Comparison of ENCODE assay signal across 20 cellular contexts in the genomic region with DNA sequence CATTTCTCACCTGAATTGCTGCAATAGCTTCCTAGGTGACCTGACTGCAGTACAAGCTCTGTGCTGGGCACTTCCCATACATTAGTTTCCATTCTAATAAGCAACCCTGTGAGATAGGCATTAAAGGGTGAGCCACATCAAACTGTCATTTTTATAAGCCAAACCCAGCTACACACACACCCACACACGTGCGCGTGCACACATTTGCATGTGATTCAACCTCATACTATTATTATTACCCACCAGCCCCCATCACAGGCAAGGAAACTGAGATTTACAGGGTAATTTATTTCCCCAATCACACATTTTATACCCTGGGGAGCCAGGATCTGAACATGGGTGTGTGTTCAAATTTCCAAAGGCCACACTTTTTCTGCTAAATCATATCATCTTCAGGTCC.
DNase-seq lines count a peak whose midpoint lies in the region; ATAC-seq and TF ChIP-seq lines count a peak whose summit lies in the region.
"Had no signal": no experiment of that assay in that cellular context is flagged by ENCODE, and none has a peak within 500 bp of the region (broad histone marks: within the 10 kb centered on the region; RNA-seq: fewer than 3 reads in every experiment).

No MANE protein-coding gene starts in this region.

- H3K4me3 ChIP-seq in DOHH2 (ENCODE audit: low read length), result peak overlapping the region; percentile 20

- H3K27me3 ChIP-seq in DOHH2 (ENCODE audit: control insufficient read depth, low read length), result no peaks in the 10 kb centered on the region

- intact Hi-C loops in activated CD8-positive, alpha-beta T cell treated with anti-CD3 and anti-CD28 coated beads for 36 hours (cut with micrococcal nuclease), result no loop called here

- H4K20me1 ChIP-seq in DOHH2 (ENCODE audit: control insufficient read depth, insufficient read depth, low read depth, low read length), result no peaks in the 10 kb centered on the region

- H3K4me2 ChIP-seq in DOHH2 (ENCODE audit: low read length), result peak overlapping the region; percentile 30

- POLR2A ChIA-PET in activated CD8-positive, alpha-beta T cell treated with anti-CD3 and anti-CD28 coated beads for 36 hours (lab: Charles Lee), result no interaction called here

- H3K4me1 ChIP-seq in DOHH2 (ENCODE audit: control insufficient read depth, low read length), result peaks cover 14% of the 10 kb centered on the region

- no peaks in the 10 kb centered on the region for H3K9me3 ChIP-seq in DOHH2 (ENCODE audit: control insufficient read depth, insufficient read depth, low read length)

- no peak overlapping the region for H3K27ac ChIP-seq in DOHH2 (ENCODE audit: low read depth, low read length)
- H3K27ac ChIP-seq: C4-2B had no signal

- peaks cover 6% of the 10 kb centered on the region for H3K4me1 Mint-ChIP-seq in activated CD8-positive, alpha-beta T cell treated with anti-CD3 and anti-CD28 coated beads for 36 hours (ENCODE audit: low read depth)
- H3K4me1 Mint-ChIP-seq: CD8-positive, alpha-beta memory T cell; IgD-negative memory B cell had no signal

- H3K9me2 ChIP-seq in DOHH2 (replicated peaks; ENCODE audit: control insufficient read depth, low read length), result no peaks in the 10 kb centered on the region

- H3K36me3 ChIP-seq in DOHH2 (ENCODE audit: control insufficient read depth, low read length), result no peaks in the 10 kb centered on the region

- no peaks in the 10 kb centered on the region for H3K9me3 Mint-ChIP-seq in activated CD8-positive, alpha-beta T cell treated with anti-CD3 and anti-CD28 coated beads for 36 hours
- H3K9me3 Mint-ChIP-seq: CD8-positive, alpha-beta memory T cell; IgD-negative memory B cell had no signal

- H3K27ac Mint-ChIP-seq in activated CD8-positive, alpha-beta T cell treated with anti-CD3 and anti-CD28 coated beads for 36 hours, result no peak overlapping the region
- H3K27ac Mint-ChIP-seq: IgD-negative memory B cell had no signal

- ATAC-seq in activated CD8-positive, alpha-beta T cell treated with anti-CD3 and anti-CD28 coated beads for 36 hours, result peak; percentile 47
- no peak for ATAC-seq in GM21367 (IDR thresholded peaks at IDR 0.05; ENCODE audit: unreplicated experiment)

- no peaks in the 10 kb centered on the region for H3K79me2 ChIP-seq in DOHH2 (ENCODE audit: control insufficient read depth, low read length)

- CTCF ChIA-PET in activated CD8-positive, alpha-beta T cell treated with anti-CD3 and anti-CD28 coated beads for 36 hours (lab: Charles Lee), result no interaction called here

- no peak for TF ChIP-seq CTCF in DOHH2 (IDR thresholded peaks at IDR 0.05; ENCODE audit: low read depth, low read length, poor library complexity, severe bottlenecking)
- no peak for TF ChIP-seq CTCF in activated CD8-positive, alpha-beta T cell treated with anti-CD3 and anti-CD28 coated beads for 36 hours (IDR thresholded peaks at IDR 0.05)

- peak; percentile 33 for DNase-seq in activated CD8-positive, alpha-beta memory T cell treated with anti-CD3 and anti-CD28 coated beads for 24 hours
- DNase-seq in activated CD8-positive, alpha-beta memory T cell treated with anti-CD3 and anti-CD28 coated beads, Interleukin-2, amount 50 U/mL, for 48 hours, result no peak
- peak; percentile 42 for DNase-seq in activated CD8-positive, alpha-beta T cell treated with anti-CD3 and anti-CD28 coated beads for 36 hours
- DNase-seq in mucosa of gallbladder (ENCODE audit: low spot score), result peak; percentile 7
- DNase-seq in superior temporal gyrus (ENCODE audit: extremely low spot score), result no peak
- DNase-seq in DMS153 treated with DMSO at 0.1 percent for 48 hours (lab: John Stamatoyannopoulos, UW; ENCODE audit: unreplicated experiment), result no peak
- DNase-seq: Calu3; CD8-positive, alpha-beta memory T cell; DMS153; GDM1; GOT3; HCEC 1CT; NCI-H1694; NCI-H446; NCI-H526; OCI-M1 had no signal

- no peaks in the 10 kb centered on the region for H3K36me3 Mint-ChIP-seq in activated CD8-positive, alpha-beta T cell treated with anti-CD3 and anti-CD28 coated beads for 36 hours (ENCODE audit: low read depth)
- H3K36me3 Mint-ChIP-seq: IgD-negative memory B cell had no signal

- no peaks in the 10 kb centered on the region for H3F3A ChIP-seq in DOHH2 (ENCODE audit: control insufficient read depth, insufficient read depth)

- H3K4me3 Mint-ChIP-seq in activated CD8-positive, alpha-beta T cell treated with anti-CD3 and anti-CD28 coated beads for 36 hours, result no peak overlapping the region
- H3K4me3 Mint-ChIP-seq: CD8-positive, alpha-beta memory T cell; IgD-negative memory B cell had no signal

- H3K27me3 Mint-ChIP-seq in activated CD8-positive, alpha-beta T cell treated with anti-CD3 and anti-CD28 coated beads for 36 hours, result no peaks in the 10 kb centered on the region
- H3K27me3 Mint-ChIP-seq: IgD-negative memory B cell had no signal

Comparison
In these comparisons a context has a peak if more than half of its experiments do, and no peak if none do; other contexts are left out.
1. DNase-seq: peak in activated CD8-positive, alpha-beta memory T cell treated with anti-CD3 and anti-CD28 coated beads for 24 hours (single experiment), activated CD8-positive, alpha-beta T cell treated with anti-CD3 and anti-CD28 coated beads for 36 hours (single experiment) and mucosa of gallbladder (single experiment); none in activated CD8-positive, alpha-beta memory T cell treated with anti-CD3 and anti-CD28 coated beads, Interleukin-2, amount 50 U/mL, for 48 hours (single experiment), superior temporal gyrus (single experiment) and DMS153 treated with DMSO at 0.1 percent for 48 hours (single experiment).